In genomic region chr1:92817986-92818764, GRCh38 we compare ENCODE assay signal across 8 cellular contexts. TPM values are rescaled to one million over a fixed set of nuclear protein-coding genes. Genes with fewer than 3 reads are reported as not detected.
DNase-seq lines count a peak whose midpoint lies in the region; ATAC-seq and TF ChIP-seq lines count a peak whose summit lies in the region.

No MANE protein-coding gene starts in this region.

- H3K4me3 Mint-ChIP-seq in endothelial cell (ENCODE audit: unreplicated experiment), result no peak overlapping the region

- H3K27me3 ChIP-seq in neutrophil, result no peaks in the 10 kb centered on the region

- DNase-seq in NCI-H82 (lab: John Stamatoyannopoulos, UW) (peak; percentile 57), NCI-H82 treated with DMSO at 0.1 percent for 48 hours (lab: John Stamatoyannopoulos, UW; ENCODE audit: unreplicated experiment) (no peak), NCI-H460 (ENCODE audit: extremely low read depth, low read depth) (peak; percentile 22), endothelial cell (ENCODE audit: low spot score) (peak; percentile 18), HuH-7 (ENCODE audit: low spot score) (no peak)
- no peak for DNase-seq in central memory CD4-positive, alpha-beta T cell

- ATAC-seq in GM21390 (IDR thresholded peaks at IDR 0.05; ENCODE audit: unreplicated experiment), result peak; percentile 76

- no peaks in the 10 kb centered on the region for H3K9me3 Mint-ChIP-seq in endothelial cell (ENCODE audit: unreplicated experiment)

- H3K27me3 Mint-ChIP-seq in endothelial cell (ENCODE audit: unreplicated experiment), result no peaks in the 10 kb centered on the region

- H3K4me1 ChIP-seq in neutrophil (ENCODE audit: control insufficient read depth in 1 of 2, insufficient read depth in 1 of 2, low read depth in 1 of 2, low read length in 1 of 2), result no peaks in the 10 kb centered on the region

- no peaks in the 10 kb centered on the region for H3K9me3 ChIP-seq in neutrophil

- peak; percentile 81 for TF ChIP-seq CTCF in endothelial cell (IDR thresholded peaks at IDR 0.05; ENCODE audit: unreplicated experiment)
- TF ChIP-seq CTCF in neutrophil (IDR thresholded peaks at IDR 0.05), result peak; percentile 51

- no peaks in the 10 kb centered on the region for H3K4me1 Mint-ChIP-seq in endothelial cell (ENCODE audit: unreplicated experiment)

- no peak overlapping the region for H3K4me3 ChIP-seq in neutrophil (ENCODE audit: low read depth in 1 of 2, low read length in 1 of 2)

- no peak overlapping the region for H3K27ac Mint-ChIP-seq in endothelial cell (ENCODE audit: unreplicated experiment)

- H3K27ac ChIP-seq in neutrophil, result no peak overlapping the region

- H3K36me3 Mint-ChIP-seq in endothelial cell (ENCODE audit: low read depth, unreplicated experiment), result no peaks in the 10 kb centered on the region

- H3K36me3 ChIP-seq in neutrophil, result no peaks in the 10 kb centered on the region

RNA-seq across cellular contexts. Expression of gene RPL5, which starts 13.7 kb away (rescaled TPM):
- total RNA-seq in NCI-H460 (2014; rRNA removed; shearing (Covaris generic)), result 2,917 and 2,947 TPM in 2 replicates
- 1,387 and 1,419 TPM in 2 replicates for polyA plus RNA-seq in NCI-H460 (2014; cell fraction: nucleus; rRNA removed)
- total RNA-seq in endothelial cell (ENCODE audit: unreplicated experiment), result 1,318 TPM

RNA-seq across cellular contexts. Expression of gene EVI5, which starts 33.3 kb away (rescaled TPM):
- total RNA-seq in NCI-H460 (2014; rRNA removed; shearing (Covaris generic)), result 20.5 and 25.3 TPM in 2 replicates
- 3.2 and 5.1 TPM in 2 replicates for polyA plus RNA-seq in NCI-H460 (2014; cell fraction: nucleus; rRNA removed)
- 33.0 TPM for total RNA-seq in endothelial cell (ENCODE audit: unreplicated experiment)

Comparison
In these comparisons a context has a peak if more than half of its experiments do, and no peak if none do; other contexts are left out.
1. DNase-seq: peak in NCI-H82 (single experiment), NCI-H460 (single experiment) and endothelial cell (single experiment); none in NCI-H82 treated with DMSO at 0.1 percent for 48 hours (single experiment), HuH-7 (single experiment) and central memory CD4-positive, alpha-beta T cell (single experiment).